ENCODE assay signal across 1 cellular context in the genomic region with DNA sequence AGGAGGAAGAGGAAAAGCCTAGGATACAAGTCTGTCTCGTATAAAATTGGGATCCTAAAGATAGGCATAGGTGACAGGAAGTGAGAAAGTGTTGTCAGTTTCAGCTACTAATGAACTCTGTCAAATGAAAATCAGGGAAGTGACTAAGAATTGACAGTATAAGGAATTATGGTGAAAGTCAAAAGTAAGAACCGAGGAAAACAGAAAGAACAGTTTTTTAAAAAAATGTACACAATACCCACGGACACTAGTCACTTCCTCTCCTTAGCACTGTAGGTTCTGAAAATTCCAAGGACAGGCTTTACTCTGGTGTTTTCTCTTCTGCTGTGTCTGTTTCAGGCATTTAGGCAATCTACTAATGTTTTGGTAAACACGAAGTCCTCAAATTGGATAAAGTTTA.
TF ChIP-seq lines count a peak whose summit lies in the region.

No MANE protein-coding gene starts in this region.

TF ChIP-seq in endothelial cell of umbilical vein, 7 proteins besides CTCF, POLR2A, EP300 and RAD21:
- TF ChIP-seq EZH2 (IDR thresholded peaks at IDR 0.05; ENCODE audit: borderline replicate concordance, low read depth, low read length, severe bottlenecking) (no peak), MYC (IDR thresholded peaks at IDR 0.05; ENCODE audit: low read depth, low read length) (no peak), GATA2 (IDR thresholded peaks at IDR 0.05; ENCODE audit: insufficient read depth, insufficient read length, low read depth, low read length) (no peak), FOS (IDR thresholded peaks at IDR 0.05; ENCODE audit: borderline replicate concordance, insufficient read depth, low read length) (peak; percentile 62), MAX (IDR thresholded peaks at IDR 0.05; ENCODE audit: insufficient read depth, insufficient read length) (no peak), POLR2AphosphoS5 (IDR thresholded peaks at IDR 0.05; ENCODE audit: insufficient read depth, low read depth, low read length) (no peak), JUN (IDR thresholded peaks at IDR 0.05; ENCODE audit: borderline replicate concordance, insufficient read depth, insufficient read length, low read depth) (peak; percentile 32)
